Comparison of ENCODE assay signal across 8 cellular contexts in the genomic region with DNA sequence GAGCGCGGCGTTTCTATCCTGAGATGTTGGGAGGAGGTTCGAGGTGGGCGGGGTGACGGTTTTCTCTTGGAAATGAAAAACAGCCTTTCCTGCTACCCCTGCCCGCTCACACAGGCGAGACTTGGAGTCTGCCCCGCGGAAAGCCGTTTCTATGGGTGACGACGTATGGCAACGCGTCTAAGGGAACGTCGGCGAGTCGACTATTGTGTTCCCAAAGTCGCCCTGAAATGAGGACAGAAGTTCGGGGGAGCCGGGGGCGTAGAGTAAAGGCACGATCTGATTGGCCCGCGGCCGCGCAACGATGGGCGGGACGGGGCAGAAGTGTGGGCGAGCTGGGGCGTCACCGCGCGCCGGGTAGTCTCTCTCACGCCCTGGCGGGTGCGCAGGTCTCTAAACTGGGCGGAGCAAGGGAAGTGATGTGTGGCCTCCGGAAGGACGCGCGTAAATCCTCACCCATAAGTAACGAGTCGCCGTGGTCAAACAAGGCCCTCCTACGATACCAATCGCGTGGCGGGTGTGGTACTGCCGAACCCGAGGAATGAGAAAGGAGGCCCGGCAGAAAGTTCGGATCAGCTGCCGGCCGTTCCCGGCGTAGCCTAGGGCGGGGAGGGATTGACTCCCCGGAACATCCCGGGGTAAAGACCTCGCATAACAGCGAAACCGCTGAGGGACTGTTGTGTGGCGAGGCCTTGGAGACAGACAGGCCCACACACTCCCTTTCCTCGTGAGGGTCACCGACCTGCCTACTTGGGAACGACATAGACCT.
A peak's percentile ranks its signal among the peaks of the same experiment; 100 is the strongest.
DNase-seq lines count a peak whose midpoint lies in the region; ATAC-seq, FAIRE-seq and TF ChIP-seq lines count a peak whose summit lies in the region.

No MANE protein-coding gene starts in this region.

- DNase-seq in DMS 273 (lab: John Stamatoyannopoulos, UW; ENCODE audit: unreplicated experiment) = peak; percentile 99
- DNase-seq in HuH-7 (ENCODE audit: low spot score) = peak; percentile 90
- DNase-seq in activated T-cell treated with anti-CD3 and anti-CD28 coated beads for 1 hour (ENCODE audit: low read depth) = peak; percentile 93
- DNase-seq in endothelial cell of umbilical vein (ENCODE audit: low read depth, low spot score) = peak; percentile 99
- peak; percentile 99 for DNase-seq in midbrain (lab: John Stamatoyannopoulos, UW)
- DNase-seq in stimulated activated CD8-positive, alpha-beta memory T cell treated with anti-CD3 and anti-CD28 coated beads, Interleukin-15, amount 100 ng/mL, for 48 hours (ENCODE audit: low read depth in 2 of 2) = peak; percentile 96 to 97

- H3K9ac ChIP-seq in OCI-LY1 (ENCODE audit: low read length) (peak overlapping the region; percentile 60), endothelial cell of umbilical vein (replicated peaks; ENCODE audit: extremely low read depth, insufficient read depth, low read length) (peak overlapping the region; percentile 99)

- no peaks in the 10 kb centered on the region for H3K9me2 ChIP-seq in OCI-LY1 (ENCODE audit: low read depth, low read length)

- H3K4me1 ChIP-seq in OCI-LY1 (ENCODE audit: insufficient read depth, low read length, severe bottlenecking) (peaks cover 4% of the 10 kb centered on the region), endothelial cell of umbilical vein (ENCODE audit: control insufficient read depth, extremely low read depth, insufficient read depth, low read length) (peaks cover 9% of the 10 kb centered on the region)

- no peaks in the 10 kb centered on the region; the same call in 1 of the 2 replicates for H3K36me3 ChIP-seq in OCI-LY1 (ENCODE audit: insufficient read depth, low read length)
- H3K36me3 ChIP-seq in endothelial cell of umbilical vein (ENCODE audit: control insufficient read depth in 2 of 2, extremely low read depth in 1 of 2, insufficient read depth in 2 of 2, low read length in 2 of 2) = no peaks in the 10 kb centered on the region

- no peaks in the 10 kb centered on the region for H3F3A ChIP-seq in OCI-LY1 (ENCODE audit: insufficient read depth, low read length)

- BruUV-seq in endothelial cell of umbilical vein (replicated peaks; lab: Mats Ljungman, UMichigan) = no TSS peak

- H3K27ac ChIP-seq in OCI-LY1 (ENCODE audit: low read depth, low read length, poor library complexity, severe bottlenecking) = no peak overlapping the region
- peak overlapping the region; percentile 99 for H3K27ac ChIP-seq in endothelial cell of umbilical vein (ENCODE audit: insufficient read depth, low read depth, low read length)

- no peak for TF ChIP-seq CTCF in OCI-LY1 (IDR thresholded peaks at IDR 0.05; ENCODE audit: low read length)
- peak in 1 of 2 donors; percentile 1 for TF ChIP-seq CTCF in endothelial cell of umbilical vein (IDR thresholded peaks at IDR 0.05; ENCODE audit: extremely low read depth in 1 of 2, insufficient read depth in 1 of 2, low read depth in 1 of 2, low read length in 2 of 2)

- H3K27me3 ChIP-seq in OCI-LY1 (ENCODE audit: insufficient read depth, low read length) (no peaks in the 10 kb centered on the region), endothelial cell of umbilical vein (ENCODE audit: control insufficient read depth in 2 of 2, insufficient read depth in 2 of 2, low read length in 2 of 2) (peaks cover 0 to 2% of the 10 kb centered on the region in 2 experiments)

- peak overlapping the region; percentile 64 for H2AFZ ChIP-seq in OCI-LY1 (ENCODE audit: low read length)
- H2AFZ ChIP-seq in endothelial cell of umbilical vein (ENCODE audit: low read depth, low read length) = peak overlapping the region; percentile 65

- POLR2A ChIA-PET in endothelial cell of umbilical vein (lab: Charles Lee) = interaction anchor here (0.7 kb wide), 1 partner anchor 11 kb away, joined by 3 read pairs; no protein-coding TSS in a partner anchor

- H3K4me3 ChIP-seq in OCI-LY1 (ENCODE audit: low read depth, low read length, poor library complexity, severe bottlenecking) (peak overlapping the region; percentile 67), endothelial cell of umbilical vein (replicated peaks in 1 of 3; ENCODE audit: insufficient read depth in 1 of 3, low read depth in 1 of 3, low read length in 3 of 3) (peak overlapping the region; percentile 45 to 84 (median 53))

- peak; percentile 93 for ATAC-seq in GM21526 (IDR thresholded peaks at IDR 0.05; ENCODE audit: low FRiP score, unreplicated experiment)

- peak; percentile 97 for FAIRE-seq in endothelial cell of umbilical vein (lab: Jason Lieb, UNC)

- no peaks in the 10 kb centered on the region for H3K79me2 ChIP-seq in OCI-LY1 (ENCODE audit: insufficient read depth, low read length)
- no peaks in the 10 kb centered on the region for H3K79me2 ChIP-seq in endothelial cell of umbilical vein (ENCODE audit: control insufficient read depth, insufficient read depth, low read length)

- intact Hi-C loops in endothelial cell of umbilical vein (cut with micrococcal nuclease) = loop anchor here (1.0 to 10.0 kb wide), 4 partner anchors 70 to 699 kb away; a partner anchor contains a TSS

- TF ChIP-seq POLR2A in endothelial cell of umbilical vein (IDR thresholded peaks at IDR 0.05; ENCODE audit: low read depth, low read length) = peak; percentile 61

- CTCF ChIA-PET in endothelial cell of umbilical vein (lab: Charles Lee) = interaction anchor here (0.7 kb wide), 1 partner anchor 416 kb away, joined by 3 read pairs; no protein-coding TSS in a partner anchor

- no peaks in the 10 kb centered on the region for H4K20me1 ChIP-seq in OCI-LY1 (ENCODE audit: insufficient read depth, low read length)
- no peaks in the 10 kb centered on the region for H4K20me1 ChIP-seq in endothelial cell of umbilical vein (replicated peaks; ENCODE audit: control insufficient read depth, extremely low read depth, insufficient read depth, low read length)

- dilution Hi-C loops in endothelial cell of umbilical vein (cut with MboI; ENCODE audit: extremely low pct_ligation_motif_present, low sequenced_read_pairs) = no loop called here

- no peaks in the 10 kb centered on the region for H3K9me3 ChIP-seq in OCI-LY1 (ENCODE audit: low read length)
- H3K9me3 ChIP-seq in endothelial cell of umbilical vein (replicated peaks; ENCODE audit: control insufficient read depth, insufficient read depth, low read length) = no peaks in the 10 kb centered on the region

- H3K9me1 ChIP-seq in endothelial cell of umbilical vein (replicated peaks; ENCODE audit: control insufficient read depth, extremely low read depth, insufficient read depth, low read length) = no peaks in the 10 kb centered on the region

- H3K4me2 ChIP-seq in OCI-LY1 (ENCODE audit: low read length) (peak overlapping the region; percentile 70), endothelial cell of umbilical vein (ENCODE audit: insufficient read depth, low read length) (peak overlapping the region; percentile 99)

TF ChIP-seq in endothelial cell of umbilical vein, 7 proteins besides CTCF, POLR2A, EP300 and RAD21:
- TF ChIP-seq, protein P1, sequence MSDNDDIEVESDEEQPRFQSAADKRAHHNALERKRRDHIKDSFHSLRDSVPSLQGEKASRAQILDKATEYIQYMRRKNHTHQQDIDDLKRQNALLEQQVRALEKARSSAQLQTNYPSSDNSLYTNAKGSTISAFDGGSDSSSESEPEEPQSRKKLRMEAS (IDR thresholded peaks at IDR 0.05; ENCODE audit: insufficient read depth, insufficient read length) = peak; percentile 90
- TF ChIP-seq EZH2 (IDR thresholded peaks at IDR 0.05; ENCODE audit: borderline replicate concordance, low read depth, low read length, severe bottlenecking) = no peak
- TF ChIP-seq POLR2AphosphoS5 (IDR thresholded peaks at IDR 0.05; ENCODE audit: insufficient read depth, low read depth, low read length) = peak; percentile 84
- no peak for TF ChIP-seq MYC (IDR thresholded peaks at IDR 0.05; ENCODE audit: low read depth, low read length)
- no peak for TF ChIP-seq JUN (IDR thresholded peaks at IDR 0.05; ENCODE audit: borderline replicate concordance, insufficient read depth, insufficient read length, low read depth)
- TF ChIP-seq FOS (IDR thresholded peaks at IDR 0.05; ENCODE audit: borderline replicate concordance, insufficient read depth, low read length) = no peak
- TF ChIP-seq GATA2 (IDR thresholded peaks at IDR 0.05; ENCODE audit: insufficient read depth, insufficient read length, low read depth, low read length) = no peak
